Comparison of ENCODE assay signal across 20 cellular contexts in genomic region chrX:55210931-55211677, GRCh38. TPM values are rescaled to one million over a fixed set of nuclear protein-coding genes. Genes with fewer than 3 reads are reported as not detected.
A peak's percentile ranks its signal among the peaks of the same experiment; 100 is the strongest.
DNase-seq lines count a peak whose midpoint lies in the region; ATAC-seq and TF ChIP-seq lines count a peak whose summit lies in the region.
"Had no signal": no experiment of that assay in that cellular context is flagged by ENCODE, and none has a peak within 500 bp of the region (broad histone marks: within the 10 kb centered on the region; RNA-seq: fewer than 3 reads in every experiment).

No MANE protein-coding gene starts in this region.

- H3K4me3 ChIP-seq in LNCaP clone FGC (ENCODE audit: low read depth, low read length): no peak overlapping the region
- no peak overlapping the region for H3K4me3 ChIP-seq in mucosa of descending colon
- H3K4me3 ChIP-seq in right cardiac atrium (ENCODE audit: low read length): no peak overlapping the region
- H3K4me3 ChIP-seq: left ventricle myocardium inferior, psoas muscle, transverse colon had no signal

- 81% methylated on average over 13 of the region's 13 CpGs for WGBS in right cardiac atrium

- intact Hi-C loops in mucosa of descending colon (cut with DNase I, micrococcal nuclease) (no loop called here), right cardiac atrium (cut with DNase I) (no loop called here)

- peak; percentile 27; the same call in 1 of the 2 replicates for TF ChIP-seq CTCF in LNCaP clone FGC (IDR thresholded peaks at IDR 0.05; ENCODE audit: control insufficient read depth, extremely low read depth, insufficient read depth)
- 0 out of 2 replicates have a peak, but pooled peaks have one; percentile 13 for TF ChIP-seq CTCF in VCaP (conservative IDR thresholded peaks at IDR 0.05)
- no peak for TF ChIP-seq CTCF in mucosa of descending colon (IDR thresholded peaks at IDR 0.05)

- in situ Hi-C loops in Caki2 (cut with HindIII; ENCODE audit: low pct_unique_long_range_greater_than_20kb, low sequenced_read_pairs): no loop called here

- peak; percentile 70 for DNase-seq in Caki2 (ENCODE audit: low read depth)
- DNase-seq in LNCaP clone FGC (ENCODE audit: low read depth): no peak
- peak in 1 of 3 donors; percentile 9 for DNase-seq in mucosa of descending colon
- DNase-seq in right cardiac atrium: no peak
- DNase-seq in NCI-H2029 treated with DMSO at 0.1 percent for 48 hours (lab: John Stamatoyannopoulos, UW): no peak
- DNase-seq: activated CD4-positive, alpha-beta T cell treated with anti-CD3 and anti-CD28 coated beads, Interleukin-2, amount 50 U/mL, for 48 hours; activated effector memory CD4-positive, alpha-beta T cell treated with Interleukin-2 at 50 U/mL for 16 hours; activated naive CD8-positive, alpha-beta T cell treated with anti-CD3 and anti-CD28 coated beads, Interleukin-2, amount 50 U/mL, for 24 hours; left ventricle myocardium inferior; NCI-H1694; NCI-H446; nephron progenitor cell; psoas muscle; stimulated activated CD4-positive, alpha-beta T cell treated with anti-CD3 and anti-CD28 coated beads, Interleukin-4, amount 100 ng/mL, for 24 hours; stimulated activated naive CD8-positive, alpha-beta T cell treated with anti-CD3 and anti-CD28 coated beads, Interleukin-15, amount 100 ng/mL, for 72 hours; transverse colon had no signal

- H3K27ac ChIP-seq in VCaP (no peak overlapping the region), right cardiac atrium (ENCODE audit: low read length) (no peak overlapping the region)
- H3K27ac ChIP-seq: left ventricle myocardium inferior, psoas muscle, transverse colon had no signal

- H3K36me3 ChIP-seq in mucosa of descending colon (ENCODE audit: low read depth): no peaks in the 10 kb centered on the region
- H3K36me3 ChIP-seq: left ventricle myocardium inferior, transverse colon had no signal

- no peaks in the 10 kb centered on the region for H3K9me3 ChIP-seq in mucosa of descending colon
- H3K9me3 ChIP-seq in right cardiac atrium (ENCODE audit: control insufficient read depth, low read length): no peaks in the 10 kb centered on the region
- H3K9me3 ChIP-seq: left ventricle myocardium inferior, psoas muscle, transverse colon had no signal

- ATAC-seq in mucosa of descending colon: peak; percentile 81
- no peak for ATAC-seq in right cardiac atrium
- ATAC-seq in HG02870 (IDR thresholded peaks at IDR 0.05; ENCODE audit: unreplicated experiment): no peak
- ATAC-seq: activated naive CD8-positive, alpha-beta T cell treated with anti-CD3 and anti-CD28 coated beads, Interleukin-2, amount 50 U/mL, for 24 hours; psoas muscle; Right ventricle myocardium inferior; stimulated activated naive CD8-positive, alpha-beta T cell treated with anti-CD3 and anti-CD28 coated beads, Interleukin-15, amount 100 ng/mL, for 72 hours had no signal

- no peaks in the 10 kb centered on the region for H3K27me3 ChIP-seq in right cardiac atrium (ENCODE audit: control insufficient read depth, insufficient read depth)
- H3K27me3 ChIP-seq: transverse colon had no signal

- H3K4me1 ChIP-seq in mucosa of descending colon (ENCODE audit: low read depth): no peaks in the 10 kb centered on the region
- no peaks in the 10 kb centered on the region for H3K4me1 ChIP-seq in right cardiac atrium (ENCODE audit: control insufficient read depth, insufficient read depth, low read length)
- H3K4me1 ChIP-seq: left ventricle myocardium inferior, psoas muscle, transverse colon had no signal

RNA-seq across cellular contexts. Expression of gene PAGE5, which starts 9.0 kb away (rescaled TPM):
- total RNA-seq in Caki2 (2014; rRNA removed; shearing (Covaris generic); ENCODE audit: low replicate concordance): 6.7 TPM in 1 of 2 replicates, not detected in the other
- total RNA-seq in mucosa of descending colon: not detected
- total RNA-seq in right cardiac atrium: not detected
- not detected for polyA plus RNA-seq in right cardiac atrium
- total RNA-seq: H1, left ventricle myocardium inferior, psoas muscle, Right ventricle myocardium inferior, transverse colon had no signal
- polyA plus RNA-seq: H1, psoas muscle had no signal

RNA-seq across cellular contexts. Expression of gene PAGE3, which starts 53.6 kb away (rescaled TPM):
- not detected in 2 replicates for total RNA-seq in Caki2 (2014; rRNA removed; shearing (Covaris generic); ENCODE audit: low replicate concordance)
- total RNA-seq in mucosa of descending colon (not detected), right cardiac atrium (not detected)
- not detected for polyA plus RNA-seq in right cardiac atrium
- total RNA-seq: H1, left ventricle myocardium inferior, psoas muscle, Right ventricle myocardium inferior, transverse colon had no signal
- polyA plus RNA-seq: H1, psoas muscle had no signal
